1 cellular context compared by ENCODE assay signal in the genomic region with DNA sequence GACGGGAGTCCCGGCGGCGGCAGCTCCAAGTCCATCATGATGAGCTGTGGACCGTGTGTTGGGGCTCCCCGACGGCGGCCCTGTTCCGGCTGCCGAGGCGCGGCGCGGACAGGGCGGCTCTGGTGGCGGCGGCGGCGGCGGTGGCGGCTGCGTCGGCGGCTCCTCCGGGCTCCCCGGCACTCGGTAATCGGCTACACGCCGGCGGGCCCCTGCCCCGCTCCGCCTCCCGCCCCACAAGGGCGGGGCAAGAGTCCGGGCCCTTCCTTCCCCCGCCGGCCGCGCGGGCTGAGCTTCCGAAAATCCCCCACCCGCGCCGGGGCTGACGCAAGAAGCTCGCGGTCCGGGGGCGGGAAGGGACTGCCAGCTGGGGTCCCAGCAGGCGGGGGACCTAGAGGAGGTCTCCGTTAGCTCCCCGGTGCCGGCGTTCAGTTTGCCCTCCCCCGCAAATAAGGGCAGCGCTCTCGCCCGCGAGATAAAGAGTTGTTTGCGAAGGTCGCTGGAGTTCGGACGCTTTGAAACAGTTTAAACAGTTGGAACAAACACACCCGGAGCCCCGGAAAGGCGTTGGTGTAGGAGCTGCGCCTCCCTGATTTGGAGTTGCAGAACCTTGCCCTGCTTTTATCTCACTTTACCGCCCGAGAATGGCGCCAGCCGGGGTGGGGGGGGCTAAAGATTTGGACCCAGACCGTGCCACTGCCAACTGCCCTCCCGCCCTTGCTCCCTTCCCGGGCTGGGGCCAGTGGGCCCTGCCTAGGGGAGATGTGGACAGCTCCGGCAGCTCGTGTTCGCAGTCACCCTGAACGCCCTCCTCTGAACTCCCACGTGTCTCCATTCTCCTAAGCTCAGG.
TF ChIP-seq lines count a peak whose summit lies in the region.

Gene NFE2L2, minus strand, starts transcription at position 189 of the 847 bp plus-strand sequence. Its CDS starts 151 bp downstream, at position 38.

TF ChIP-seq in HepG2, 621 proteins besides CTCF, POLR2A, EP300 and RAD21 (continued from another document and continues in another):
- TF ChIP-seq HBP1 (CRISPR knock-in tag; IDR thresholded peaks at IDR 0.05; ENCODE audit: low read depth), result no peak
- TF ChIP-seq ZNF142 (CRISPR knock-in tag; IDR thresholded peaks at IDR 0.05), result no peak; the same call in 1 of the 2 replicates
- TF ChIP-seq, protein P1, sequence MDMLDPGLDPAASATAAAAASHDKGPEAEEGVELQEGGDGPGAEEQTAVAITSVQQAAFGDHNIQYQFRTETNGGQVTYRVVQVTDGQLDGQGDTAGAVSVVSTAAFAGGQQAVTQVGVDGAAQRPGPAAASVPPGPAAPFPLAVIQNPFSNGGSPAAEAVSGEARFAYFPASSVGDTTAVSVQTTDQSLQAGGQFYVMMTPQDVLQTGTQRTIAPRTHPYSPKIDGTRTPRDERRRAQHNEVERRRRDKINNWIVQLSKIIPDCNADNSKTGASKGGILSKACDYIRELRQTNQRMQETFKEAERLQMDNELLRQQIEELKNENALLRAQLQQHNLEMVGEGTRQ (IDR thresholded peaks at IDR 0.05; ENCODE audit: low read depth, low read length), result no peak
- TF ChIP-seq, protein P1 (CRISPR knock-in tag; IDR thresholded peaks at IDR 0.05; ENCODE audit: borderline replicate concordance), result no peak; the same call in 1 of the 2 replicates
- TF ChIP-seq ZNF121 (CRISPR knock-in tag; IDR thresholded peaks at IDR 0.05), result peak; percentile 69
- TF ChIP-seq MTF1 (CRISPR knock-in tag; IDR thresholded peaks at IDR 0.05), result peak; percentile 54; the same call in 1 of the 2 replicates
- TF ChIP-seq RXRA (CRISPR knock-in tag; IDR thresholded peaks at IDR 0.05), result peak; percentile 96
- peak; percentile 66; the same call in 1 of the 2 replicates for TF ChIP-seq POGZ (CRISPR knock-in tag; IDR thresholded peaks at IDR 0.05)
- TF ChIP-seq, protein P2, sequence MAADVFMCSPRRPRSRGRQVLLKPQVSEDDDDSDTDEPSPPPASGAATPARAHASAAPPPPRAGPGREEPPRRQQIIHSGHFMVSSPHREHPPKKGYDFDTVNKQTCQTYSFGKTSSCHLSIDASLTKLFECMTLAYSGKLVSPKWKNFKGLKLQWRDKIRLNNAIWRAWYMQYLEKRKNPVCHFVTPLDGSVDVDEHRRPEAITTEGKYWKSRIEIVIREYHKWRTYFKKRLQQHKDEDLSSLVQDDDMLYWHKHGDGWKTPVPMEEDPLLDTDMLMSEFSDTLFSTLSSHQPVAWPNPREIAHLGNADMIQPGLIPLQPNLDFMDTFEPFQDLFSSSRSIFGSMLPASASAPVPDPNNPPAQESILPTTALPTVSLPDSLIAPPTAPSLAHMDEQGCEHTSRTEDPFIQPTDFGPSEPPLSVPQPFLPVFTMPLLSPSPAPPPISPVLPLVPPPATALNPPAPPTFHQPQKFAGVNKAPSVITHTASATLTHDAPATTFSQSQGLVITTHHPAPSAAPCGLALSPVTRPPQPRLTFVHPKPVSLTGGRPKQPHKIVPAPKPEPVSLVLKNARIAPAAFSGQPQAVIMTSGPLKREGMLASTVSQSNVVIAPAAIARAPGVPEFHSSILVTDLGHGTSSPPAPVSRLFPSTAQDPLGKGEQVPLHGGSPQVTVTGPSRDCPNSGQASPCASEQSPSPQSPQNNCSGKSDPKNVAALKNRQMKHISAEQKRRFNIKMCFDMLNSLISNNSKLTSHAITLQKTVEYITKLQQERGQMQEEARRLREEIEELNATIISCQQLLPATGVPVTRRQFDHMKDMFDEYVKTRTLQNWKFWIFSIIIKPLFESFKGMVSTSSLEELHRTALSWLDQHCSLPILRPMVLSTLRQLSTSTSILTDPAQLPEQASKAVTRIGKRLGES (CRISPR knock-in tag; IDR thresholded peaks at IDR 0.05; ENCODE audit: borderline replicate concordance), result no peak; the same call in 1 of the 2 replicates
- TF ChIP-seq FOXK1 (CRISPR knock-in tag; IDR thresholded peaks at IDR 0.05; ENCODE audit: borderline replicate concordance, low read depth), result peak; percentile 59; the same call in 1 of the 2 replicates
- TF ChIP-seq TAF1 (CRISPR knock-in tag; IDR thresholded peaks at IDR 0.05), result peak; percentile 64; the same call in 1 of the 2 replicates
- TF ChIP-seq, protein P3, sequence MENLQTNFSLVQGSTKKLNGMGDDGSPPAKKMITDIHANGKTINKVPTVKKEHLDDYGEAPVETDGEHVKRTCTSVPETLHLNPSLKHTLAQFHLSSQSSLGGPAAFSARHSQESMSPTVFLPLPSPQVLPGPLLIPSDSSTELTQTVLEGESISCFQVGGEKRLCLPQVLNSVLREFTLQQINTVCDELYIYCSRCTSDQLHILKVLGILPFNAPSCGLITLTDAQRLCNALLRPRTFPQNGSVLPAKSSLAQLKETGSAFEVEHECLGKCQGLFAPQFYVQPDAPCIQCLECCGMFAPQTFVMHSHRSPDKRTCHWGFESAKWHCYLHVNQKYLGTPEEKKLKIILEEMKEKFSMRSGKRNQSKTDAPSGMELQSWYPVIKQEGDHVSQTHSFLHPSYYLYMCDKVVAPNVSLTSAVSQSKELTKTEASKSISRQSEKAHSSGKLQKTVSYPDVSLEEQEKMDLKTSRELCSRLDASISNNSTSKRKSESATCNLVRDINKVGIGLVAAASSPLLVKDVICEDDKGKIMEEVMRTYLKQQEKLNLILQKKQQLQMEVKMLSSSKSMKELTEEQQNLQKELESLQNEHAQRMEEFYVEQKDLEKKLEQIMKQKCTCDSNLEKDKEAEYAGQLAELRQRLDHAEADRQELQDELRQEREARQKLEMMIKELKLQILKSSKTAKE (CRISPR knock-in tag; IDR thresholded peaks at IDR 0.05; ENCODE audit: borderline replicate concordance), result peak; percentile 77
- peak; percentile 56; the same call in 1 of the 2 replicates for TF ChIP-seq BCL3 (CRISPR knock-in tag; IDR thresholded peaks at IDR 0.05)
- TF ChIP-seq, protein P4, sequence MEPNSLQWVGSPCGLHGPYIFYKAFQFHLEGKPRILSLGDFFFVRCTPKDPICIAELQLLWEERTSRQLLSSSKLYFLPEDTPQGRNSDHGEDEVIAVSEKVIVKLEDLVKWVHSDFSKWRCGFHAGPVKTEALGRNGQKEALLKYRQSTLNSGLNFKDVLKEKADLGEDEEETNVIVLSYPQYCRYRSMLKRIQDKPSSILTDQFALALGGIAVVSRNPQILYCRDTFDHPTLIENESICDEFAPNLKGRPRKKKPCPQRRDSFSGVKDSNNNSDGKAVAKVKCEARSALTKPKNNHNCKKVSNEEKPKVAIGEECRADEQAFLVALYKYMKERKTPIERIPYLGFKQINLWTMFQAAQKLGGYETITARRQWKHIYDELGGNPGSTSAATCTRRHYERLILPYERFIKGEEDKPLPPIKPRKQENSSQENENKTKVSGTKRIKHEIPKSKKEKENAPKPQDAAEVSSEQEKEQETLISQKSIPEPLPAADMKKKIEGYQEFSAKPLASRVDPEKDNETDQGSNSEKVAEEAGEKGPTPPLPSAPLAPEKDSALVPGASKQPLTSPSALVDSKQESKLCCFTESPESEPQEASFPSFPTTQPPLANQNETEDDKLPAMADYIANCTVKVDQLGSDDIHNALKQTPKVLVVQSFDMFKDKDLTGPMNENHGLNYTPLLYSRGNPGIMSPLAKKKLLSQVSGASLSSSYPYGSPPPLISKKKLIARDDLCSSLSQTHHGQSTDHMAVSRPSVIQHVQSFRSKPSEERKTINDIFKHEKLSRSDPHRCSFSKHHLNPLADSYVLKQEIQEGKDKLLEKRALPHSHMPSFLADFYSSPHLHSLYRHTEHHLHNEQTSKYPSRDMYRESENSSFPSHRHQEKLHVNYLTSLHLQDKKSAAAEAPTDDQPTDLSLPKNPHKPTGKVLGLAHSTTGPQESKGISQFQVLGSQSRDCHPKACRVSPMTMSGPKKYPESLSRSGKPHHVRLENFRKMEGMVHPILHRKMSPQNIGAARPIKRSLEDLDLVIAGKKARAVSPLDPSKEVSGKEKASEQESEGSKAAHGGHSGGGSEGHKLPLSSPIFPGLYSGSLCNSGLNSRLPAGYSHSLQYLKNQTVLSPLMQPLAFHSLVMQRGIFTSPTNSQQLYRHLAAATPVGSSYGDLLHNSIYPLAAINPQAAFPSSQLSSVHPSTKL (CRISPR knock-in tag; IDR thresholded peaks at IDR 0.05), result peak; percentile 86
- TF ChIP-seq HOXD1 (CRISPR knock-in tag; IDR thresholded peaks at IDR 0.05), result peak; percentile 78
- TF ChIP-seq ZNF740 (CRISPR knock-in tag; IDR thresholded peaks at IDR 0.05), result peak; percentile 99
- no peak for TF ChIP-seq SRSF4 (IDR thresholded peaks at IDR 0.05; ENCODE audit: low read depth, low read length, poor library complexity, severe bottlenecking)
- no peak; the same call in none of the 2 replicates for TF ChIP-seq SIX1 (CRISPR knock-in tag; IDR thresholded peaks at IDR 0.05; ENCODE audit: borderline replicate concordance)
- TF ChIP-seq, protein P5, sequence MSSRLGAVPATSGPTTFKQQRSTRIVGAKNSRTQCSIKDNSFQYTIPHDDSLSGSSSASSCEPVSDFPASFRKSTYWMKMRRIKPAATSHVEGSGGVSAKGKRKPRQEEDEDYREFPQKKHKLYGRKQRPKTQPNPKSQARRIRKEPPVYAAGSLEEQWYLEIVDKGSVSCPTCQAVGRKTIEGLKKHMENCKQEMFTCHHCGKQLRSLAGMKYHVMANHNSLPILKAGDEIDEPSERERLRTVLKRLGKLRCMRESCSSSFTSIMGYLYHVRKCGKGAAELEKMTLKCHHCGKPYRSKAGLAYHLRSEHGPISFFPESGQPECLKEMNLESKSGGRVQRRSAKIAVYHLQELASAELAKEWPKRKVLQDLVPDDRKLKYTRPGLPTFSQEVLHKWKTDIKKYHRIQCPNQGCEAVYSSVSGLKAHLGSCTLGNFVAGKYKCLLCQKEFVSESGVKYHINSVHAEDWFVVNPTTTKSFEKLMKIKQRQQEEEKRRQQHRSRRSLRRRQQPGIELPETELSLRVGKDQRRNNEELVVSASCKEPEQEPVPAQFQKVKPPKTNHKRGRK (CRISPR knock-in tag; IDR thresholded peaks at IDR 0.05), result peak; percentile 65; the same call in 1 of the 2 replicates
- peak; percentile 72; the same call in 1 of the 2 replicates for TF ChIP-seq ZNF205 (CRISPR knock-in tag; IDR thresholded peaks at IDR 0.05)
- no peak for TF ChIP-seq ATM (IDR thresholded peaks at IDR 0.05; ENCODE audit: borderline replicate concordance)
- peak; percentile 87 for TF ChIP-seq YY1 (IDR thresholded peaks at IDR 0.05; ENCODE audit: insufficient read depth, insufficient replicate concordance, low read depth, low read length)
